ENCODE assay signal across 8 cellular contexts in genomic region chr6:142112451-142113061, GRCh38. TPM values are rescaled to one million over a fixed set of nuclear protein-coding genes. Genes with fewer than 3 reads are reported as not detected.
DNase-seq lines count a peak whose midpoint lies in the region; ATAC-seq and TF ChIP-seq lines count a peak whose summit lies in the region.

No MANE protein-coding gene starts in this region.

- H3K9me3 ChIP-seq in PC-3 (ENCODE audit: low read length), result no peaks in the 10 kb centered on the region
- H3K9me3 ChIP-seq in thoracic aorta, result no peaks in the 10 kb centered on the region

- ATAC-seq in PC-3, result no peak
- no peak for ATAC-seq in thoracic aorta (ENCODE audit: insufficient number of reproducible peaks, low FRiP score, low read depth)

- no peaks in the 10 kb centered on the region for H3K79me2 ChIP-seq in PC-3 (ENCODE audit: low read length)

- no peaks in the 10 kb centered on the region for H3K9me2 ChIP-seq in PC-3 (replicated peaks; ENCODE audit: low read length)

- H3K27ac ChIP-seq in PC-3 (ENCODE audit: low read length) (no peak overlapping the region), thoracic aorta (no peak overlapping the region)

- H3K4me3 ChIP-seq in PC-3 (ENCODE audit: low read length), result no peak overlapping the region
- H3K4me3 ChIP-seq in fibroblast of the aortic adventitia (ENCODE audit: low read depth, low read length), result no peak overlapping the region
- H3K4me3 ChIP-seq in thoracic aorta, result no peak overlapping the region

- DNase-seq in SIG-M5 treated with dmso at 0.1 percent for 504 hours (lab: John Stamatoyannopoulos, UW; ENCODE audit: unreplicated experiment) (peak; percentile 63), SIG-M5 (lab: John Stamatoyannopoulos, UW) (no peak), PC-3 (peak; percentile 84), fibroblast of the aortic adventitia (ENCODE audit: low read depth) (peak; percentile 86), nucleus accumbens (lab: John Stamatoyannopoulos, UW) (peak in 36 of 56 donors; percentile 1 to 89 (median 30)), thoracic aorta (ENCODE audit: low spot score) (no peak)
- peak; percentile 76 to 77 for DNase-seq in activated T-cell treated with anti-CD3 and anti-CD28 coated beads, Interleukin-2, amount 50 U/mL, for 48 hours

- no peaks in the 10 kb centered on the region for H4K20me1 ChIP-seq in PC-3 (ENCODE audit: low read length)

- CTCF ChIA-PET in PC-3 (lab: Charles Lee), result no interaction called here

- H2AFZ ChIP-seq in PC-3 (ENCODE audit: low read length), result no peak overlapping the region

- H3K27me3 ChIP-seq in PC-3 (ENCODE audit: low read length) (no peaks in the 10 kb centered on the region), thoracic aorta (replicated peaks; ENCODE audit: insufficient read depth) (no peaks in the 10 kb centered on the region)

- H3K4me1 ChIP-seq in PC-3 (ENCODE audit: insufficient read depth, low read length) (no peaks in the 10 kb centered on the region), thoracic aorta (ENCODE audit: control insufficient read depth in 1 of 2, low read depth in 2 of 2) (no peaks in the 10 kb centered on the region)

- H3K36me3 ChIP-seq in PC-3 (ENCODE audit: low read depth, low read length), result no peaks in the 10 kb centered on the region
- H3K36me3 ChIP-seq in thoracic aorta, result no peaks in the 10 kb centered on the region

- peak; percentile 91 for TF ChIP-seq RAD21 in Ishikawa (IDR thresholded peaks at IDR 0.05; ENCODE audit: low read depth)

- no peak overlapping the region for H3K4me2 ChIP-seq in PC-3 (ENCODE audit: low read length)

- TF ChIP-seq CTCF in PC-3 (conservative IDR thresholded peaks at IDR 0.05; ENCODE audit: low read depth, low read length), result peak; percentile 78
- peak; percentile 78 for TF ChIP-seq CTCF in fibroblast of the aortic adventitia (IDR thresholded peaks at IDR 0.05; ENCODE audit: insufficient read depth, low read length)
- TF ChIP-seq CTCF in thoracic aorta (IDR thresholded peaks at IDR 0.05), result peak; percentile 60

- H3F3A ChIP-seq in PC-3 (ENCODE audit: low read length, unreplicated experiment), result no peaks in the 10 kb centered on the region

- no peak overlapping the region for H3K9ac ChIP-seq in PC-3 (ENCODE audit: low read length)

- BruUV-seq in PC-3 (replicated peaks; lab: Mats Ljungman, UMichigan), result no TSS peak

- TF ChIP-seq EP300 in Ishikawa (IDR thresholded peaks at IDR 0.05; ENCODE audit: borderline replicate concordance), result no peak

- intact Hi-C loops in PC-3 (cut with micrococcal nuclease), result loop anchor here (1.0 to 5.0 kb wide), 3 partner anchors 65 to 435 kb away; no protein-coding TSS in a partner anchor

- POLR2A ChIA-PET in PC-3 (lab: Charles Lee; ENCODE audit: unreplicated experiment), result no interaction called here

TF ChIP-seq in Ishikawa, 13 proteins besides CTCF, POLR2A, EP300 and RAD21:
- TF ChIP-seq EGR1 (IDR thresholded peaks at IDR 0.05), result no peak
- TF ChIP-seq YY1 (IDR thresholded peaks at IDR 0.05; ENCODE audit: low read depth), result no peak
- TF ChIP-seq CEBPB (IDR thresholded peaks at IDR 0.05), result peak; percentile 71
- no peak for TF ChIP-seq MAX (IDR thresholded peaks at IDR 0.05)
- no peak for TF ChIP-seq FOXM1 (IDR thresholded peaks at IDR 0.05; ENCODE audit: borderline replicate concordance, low read depth)
- TF ChIP-seq ZBTB7A (IDR thresholded peaks at IDR 0.05; ENCODE audit: low read depth), result no peak
- TF ChIP-seq TCF12 (IDR thresholded peaks at IDR 0.05; ENCODE audit: low read depth), result no peak
TF ChIP-seq in Ishikawa: peak in this region for 1.

RNA-seq across cellular contexts. Expression of gene GJE1, which starts 20.2 kb away (rescaled TPM):
- total RNA-seq in PC-3 (2014; rRNA removed) (not detected in 2 replicates), fibroblast of the aortic adventitia (ENCODE audit: low replicate concordance) (not detected in 2 replicates), thoracic aorta (not detected)

RNA-seq across cellular contexts. Expression of gene NMBR, which starts 34.4 kb away (rescaled TPM):
- total RNA-seq in PC-3 (2014; rRNA removed) (not detected in 2 replicates), fibroblast of the aortic adventitia (ENCODE audit: low replicate concordance) (not detected in 2 replicates), thoracic aorta (under 1 TPM in 1 of 2 donors, not detected in 1; 0.49 TPM)

RNA-seq across cellular contexts. Expression of gene VTA1, which starts 34.5 kb away (rescaled TPM):
- total RNA-seq in PC-3 (2014; rRNA removed) (35.9 and 38.6 TPM in 2 replicates), fibroblast of the aortic adventitia (ENCODE audit: low replicate concordance) (24.1 and 95.2 TPM in 2 replicates), thoracic aorta (10 to 100 TPM; 26.4 to 37.3 TPM)

Comparison
In these comparisons a context has a peak if more than half of its experiments do, and no peak if none do; other contexts are left out.
1. DNase-seq: peak in SIG-M5 treated with dmso at 0.1 percent for 504 hours (single experiment), PC-3 (single experiment), activated T-cell treated with anti-CD3 and anti-CD28 coated beads, Interleukin-2, amount 50 U/mL, for 48 hours (2 of 2), fibroblast of the aortic adventitia (single experiment) and nucleus accumbens (36 of 56); none in SIG-M5 (single experiment) and thoracic aorta (single experiment).
2. Peak in every context shown above with its lines, with median percentiles within 50 percentile points of each other: CTCF ChIP-seq.